Comparison of ENCODE assay signal across 2 cellular contexts in genomic region chr10:77311186-77311585, GRCh38.
TF ChIP-seq lines count a peak whose summit lies in the region.

No MANE protein-coding gene starts in this region.

TF ChIP-seq in HepG2, 621 proteins besides CTCF, POLR2A, EP300 and RAD21:
- TF ChIP-seq HMG20B (CRISPR knock-in tag; conservative IDR thresholded peaks at IDR 0.05) (no peak), RFX1 (IDR thresholded peaks at IDR 0.05) (peak; percentile 13; the same call in 1 of the 2 replicates), GRHL1 (CRISPR knock-in tag; conservative IDR thresholded peaks at IDR 0.05) (no peak)

TF ChIP-seq in neural cell, 6 proteins besides CTCF, POLR2A, EP300 and RAD21:
- TF ChIP-seq SMC3 (conservative IDR thresholded peaks at IDR 0.05; ENCODE audit: poor library complexity): no peak
- peak; percentile 10 for TF ChIP-seq POLR2AphosphoS5 (IDR thresholded peaks at IDR 0.05)
TF ChIP-seq in neural cell: peak in this region for 1.
